ENCODE assay signal across 1 cellular context in the genomic region with DNA sequence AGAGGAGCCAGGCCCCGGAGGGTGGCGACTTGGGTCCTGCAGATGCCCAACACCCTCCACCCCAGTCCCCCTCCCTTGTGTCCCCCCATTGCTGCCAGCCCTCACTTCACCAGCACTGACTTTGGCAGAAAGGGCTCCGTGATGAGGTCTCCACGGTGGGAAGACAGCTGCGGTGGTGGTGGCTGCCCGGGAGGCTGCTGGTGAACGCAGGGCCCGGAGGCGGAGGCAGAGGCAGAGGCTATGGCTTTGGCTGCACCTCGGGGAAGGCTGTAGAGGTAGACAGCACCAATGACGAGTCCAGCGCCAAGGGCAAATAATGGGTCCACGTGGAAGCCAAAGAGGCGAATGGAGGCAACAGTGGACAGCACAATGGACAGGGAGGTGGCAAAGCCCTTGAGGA.
A peak's percentile ranks its signal among the peaks of the same experiment; 100 is the strongest.
TF ChIP-seq lines count a peak whose summit lies in the region.

No MANE protein-coding gene starts in this region.

TF ChIP-seq in K562, 482 proteins besides CTCF, POLR2A, EP300 and RAD21:
- TF ChIP-seq RBFOX2 (IDR thresholded peaks at IDR 0.05; ENCODE audit: low read depth, low read length) (0 out of 2 replicates have a peak, but pooled peaks have one; percentile 17), NFIC (IDR thresholded peaks at IDR 0.05) (no peak), NR2C2 (CRISPR knock-in tag; IDR thresholded peaks at IDR 0.05) (no peak), NR2C2 (tag; IDR thresholded peaks at IDR 0.05) (no peak)
- TF ChIP-seq, protein P1, sequence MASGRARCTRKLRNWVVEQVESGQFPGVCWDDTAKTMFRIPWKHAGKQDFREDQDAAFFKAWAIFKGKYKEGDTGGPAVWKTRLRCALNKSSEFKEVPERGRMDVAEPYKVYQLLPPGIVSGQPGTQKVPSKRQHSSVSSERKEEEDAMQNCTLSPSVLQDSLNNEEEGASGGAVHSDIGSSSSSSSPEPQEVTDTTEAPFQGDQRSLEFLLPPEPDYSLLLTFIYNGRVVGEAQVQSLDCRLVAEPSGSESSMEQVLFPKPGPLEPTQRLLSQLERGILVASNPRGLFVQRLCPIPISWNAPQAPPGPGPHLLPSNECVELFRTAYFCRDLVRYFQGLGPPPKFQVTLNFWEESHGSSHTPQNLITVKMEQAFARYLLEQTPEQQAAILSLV (tag; IDR thresholded peaks at IDR 0.05) = no peak
- TF ChIP-seq, protein P2, sequence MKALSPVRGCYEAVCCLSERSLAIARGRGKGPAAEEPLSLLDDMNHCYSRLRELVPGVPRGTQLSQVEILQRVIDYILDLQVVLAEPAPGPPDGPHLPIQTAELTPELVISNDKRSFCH (CRISPR knock-in tag; IDR thresholded peaks at IDR 0.05) = no peak
- TF ChIP-seq, protein P2 (tag; IDR thresholded peaks at IDR 0.05) = no peak
